ENCODE assay signal across 1 cellular context in the genomic region with DNA sequence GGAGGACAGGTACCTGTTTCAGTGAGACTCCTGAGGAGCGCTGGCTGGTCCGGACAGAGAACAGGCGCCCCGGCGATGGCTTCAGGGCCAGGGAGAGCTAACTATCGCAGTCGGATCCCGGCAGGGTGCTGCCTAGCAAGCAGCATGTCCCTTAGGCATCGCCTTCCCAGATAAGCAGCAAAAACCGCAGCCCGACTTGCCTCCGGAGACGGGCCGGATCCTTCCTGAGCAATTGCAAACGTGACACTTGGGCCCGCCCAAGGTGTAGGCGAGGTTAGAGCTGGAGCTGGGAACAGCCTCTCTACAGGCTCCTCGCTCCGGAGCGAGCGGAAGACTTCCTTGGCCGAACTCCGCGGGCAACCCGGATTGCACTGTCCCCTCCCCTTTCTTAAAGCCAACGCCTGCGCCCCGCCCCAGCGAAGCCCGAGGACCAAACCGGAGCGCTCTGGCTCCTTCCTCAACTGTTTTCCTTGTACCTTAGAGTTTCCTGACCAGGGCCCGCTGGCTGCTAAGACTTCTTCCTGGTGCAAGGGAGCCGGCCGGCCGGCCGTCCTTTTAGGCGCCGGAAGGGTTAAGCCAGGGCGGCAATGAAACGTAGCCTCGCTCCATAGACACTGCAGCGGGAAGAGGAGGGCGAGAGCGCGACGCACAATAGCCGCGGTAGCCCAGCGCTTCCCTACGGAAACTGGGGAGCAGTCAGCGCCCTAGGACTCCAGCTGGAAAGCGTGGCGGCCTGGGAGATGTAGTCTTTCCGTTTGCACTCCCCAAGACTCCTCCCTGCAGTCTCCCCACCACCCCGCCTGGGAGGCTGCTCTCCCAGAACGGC.
TF ChIP-seq lines count a peak whose summit lies in the region.

TSS of gene OPHN1 (minus strand) at position 341 of the 826 bp plus-strand sequence. CDS start 475 bp downstream, outside the sequence.

TF ChIP-seq in SK-N-SH treated with all-trans-retinoic acid at 6 μM for 48 hours, 23 proteins besides CTCF, POLR2A, EP300 and RAD21 (continued from another document):
- TF ChIP-seq TSHZ2 (CRISPR knock-in tag; IDR thresholded peaks at IDR 0.05) (no peak), POU6F1 (CRISPR knock-in tag; IDR thresholded peaks at IDR 0.05; ENCODE audit: borderline replicate concordance, low read depth) (no peak), ZNF565 (CRISPR knock-in tag; conservative IDR thresholded peaks at IDR 0.05; ENCODE audit: low read depth) (no peak), ZNF70 (CRISPR knock-in tag; IDR thresholded peaks at IDR 0.05) (no peak), OSR1 (CRISPR knock-in tag; IDR thresholded peaks at IDR 0.05) (no peak)
- TF ChIP-seq, protein P1, sequence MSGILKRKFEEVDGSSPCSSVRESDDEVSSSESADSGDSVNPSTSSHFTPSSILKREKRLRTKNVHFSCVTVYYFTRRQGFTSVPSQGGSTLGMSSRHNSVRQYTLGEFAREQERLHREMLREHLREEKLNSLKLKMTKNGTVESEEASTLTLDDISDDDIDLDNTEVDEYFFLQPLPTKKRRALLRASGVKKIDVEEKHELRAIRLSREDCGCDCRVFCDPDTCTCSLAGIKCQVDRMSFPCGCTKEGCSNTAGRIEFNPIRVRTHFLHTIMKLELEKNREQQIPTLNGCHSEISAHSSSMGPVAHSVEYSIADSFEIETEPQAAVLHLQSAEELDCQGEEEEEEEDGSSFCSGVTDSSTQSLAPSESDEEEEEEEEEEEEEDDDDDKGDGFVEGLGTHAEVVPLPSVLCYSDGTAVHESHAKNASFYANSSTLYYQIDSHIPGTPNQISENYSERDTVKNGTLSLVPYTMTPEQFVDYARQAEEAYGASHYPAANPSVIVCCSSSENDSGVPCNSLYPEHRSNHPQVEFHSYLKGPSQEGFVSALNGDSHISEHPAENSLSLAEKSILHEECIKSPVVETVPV (CRISPR knock-in tag; IDR thresholded peaks at IDR 0.05) = no peak
